14 cellular contexts compared by ENCODE assay signal in genomic region chr15:28508217-28508889, GRCh38. TPM values are rescaled to one million over a fixed set of nuclear protein-coding genes. Genes with fewer than 3 reads are reported as not detected.
A peak's percentile ranks its signal among the peaks of the same experiment; 100 is the strongest.
DNase-seq lines count a peak whose midpoint lies in the region; ATAC-seq and TF ChIP-seq lines count a peak whose summit lies in the region.
"Not testable (repeated sequence)": the region's sequence is repeated elsewhere in the genome, so short reads cannot be mapped to it uniquely, and the experiment has no call there.
"Had no signal": no experiment of that assay in that cellular context is flagged by ENCODE, and none has a peak within 500 bp of the region (broad histone marks: within the 10 kb centered on the region; RNA-seq: fewer than 3 reads in every experiment).

No MANE protein-coding gene starts in this region.

- peak; percentile 96 for ATAC-seq in GM23338
- peak; percentile 27; the same call in 2 of the 3 replicates for ATAC-seq in SK-N-SH treated with all-trans-retinoic acid at 6 μM for 48 hours
- ATAC-seq in body of pancreas = peak; percentile 24
- ATAC-seq in foreskin keratinocyte = peak; percentile 61
- peak; percentile 23 for ATAC-seq in left cardiac atrium
- ATAC-seq in left lung = peak; percentile 18

- H3K4me3 ChIP-seq in GM23338, body of pancreas, left lung: not testable (repeated sequence)

- not testable (repeated sequence) for H3K27ac ChIP-seq in GM23338 (ENCODE audit: low read depth); body of pancreas; foreskin keratinocyte; left lung

- not testable (repeated sequence) for H4K20me1 ChIP-seq in GM23338 (replicated peaks; ENCODE audit: insufficient read depth)

- not testable (repeated sequence) for H3K9me3 ChIP-seq in body of pancreas, left lung

- WGBS in body of pancreas, 2 donors = 2% methylated on average over 13 of the region's 63 CpGs; no CpG with 5 or more reads in 1 of the 2 donors

- H3K79me2 ChIP-seq in GM23338 (replicated peaks; ENCODE audit: insufficient read depth) = not testable (repeated sequence)

- H3K9me2 ChIP-seq in GM23338 (ENCODE audit: insufficient read depth) = not testable (repeated sequence)

- not testable (repeated sequence) for H3K4me1 ChIP-seq in GM23338 (ENCODE audit: insufficient read depth); body of pancreas; foreskin keratinocyte; left lung

- H3K36me3 Mint-ChIP-seq in GM23338 (ENCODE audit: low read depth) = not testable (repeated sequence)

- not testable (repeated sequence) for H3F3A ChIP-seq in GM23338 (replicated peaks; ENCODE audit: low read depth)

- H3K9me3 Mint-ChIP-seq in GM23338 = not testable (repeated sequence)

- H2AFZ ChIP-seq in GM23338 = not testable (repeated sequence)

- H3K4me1 Mint-ChIP-seq in GM23338 = not testable (repeated sequence)

- H3K27me3 Mint-ChIP-seq in GM23338 (ENCODE audit: insufficient read depth, low read depth, poor library complexity) = not testable (repeated sequence)

- DNase-seq in GM23338 (ENCODE audit: low spot score); body of pancreas; foreskin keratinocyte; left cardiac atrium; left lung: not testable (repeated sequence)
- DNase-seq in posterior vena cava (ENCODE audit: low spot score) = peak; percentile 6

- H3K36me3 ChIP-seq in GM23338 (ENCODE audit: insufficient read depth); body of pancreas (replicated peaks in 1 of 2; ENCODE audit: insufficient read depth in 1 of 2, low read depth in 2 of 2); left lung: not testable (repeated sequence)

- not testable (repeated sequence) for H3K27ac Mint-ChIP-seq in GM23338

- H3K4me2 ChIP-seq in GM23338 = not testable (repeated sequence)

- not testable (repeated sequence) for H3K4me3 Mint-ChIP-seq in GM23338

- intact Hi-C loops in body of pancreas (cut with DNase I); left cardiac atrium (cut with DNase I); left lung (cut with DNase I); posterior vena cava (cut with DNase I): not testable (repeated sequence)

- not testable (repeated sequence) for TF ChIP-seq POLR2A in body of pancreas (IDR thresholded peaks at IDR 0.05)

- H3K27me3 ChIP-seq in GM23338 (ENCODE audit: insufficient read depth); body of pancreas; foreskin keratinocyte; left lung: not testable (repeated sequence)

- not testable (repeated sequence) for TF ChIP-seq CTCF in GM23338 (conservative IDR thresholded peaks at IDR 0.05; ENCODE audit: low read depth in 2 of 2); body of pancreas (IDR thresholded peaks at IDR 0.05); foreskin keratinocyte (conservative IDR thresholded peaks at IDR 0.05); left lung (IDR thresholded peaks at IDR 0.05)

RNA-seq across cellular contexts. Expression of gene GOLGA8G, which starts 24.4 kb away (rescaled TPM):
- total RNA-seq in GM23338 (2014; rRNA removed; shearing (Covaris generic)) = not detected in 2 replicates
- polyA plus RNA-seq in GM23338 (2016; fragmentation: Nextera tagmentation; extraction: Ambion mirVana) = not detected in 2 replicates
- not detected for total RNA-seq in body of pancreas
- not detected in 2 replicates for total RNA-seq in foreskin keratinocyte
- polyA plus RNA-seq in foreskin keratinocyte = not detected in 2 replicates
- not detected for total RNA-seq in left cardiac atrium
- not detected for total RNA-seq in left lung
- not detected for total RNA-seq in posterior vena cava
- total RNA-seq: A673; Calu3; CD4-positive, alpha-beta memory T cell; Daoy; G401 had no signal
- polyA plus RNA-seq: BJ; CD4-positive, alpha-beta memory T cell had no signal

RNA-seq across cellular contexts. Expression of gene GOLGA6L25, which starts 45.0 kb away (rescaled TPM):
- total RNA-seq in GM23338 (2014; rRNA removed; shearing (Covaris generic)) = not detected in 2 replicates
- polyA plus RNA-seq in GM23338 (2016; fragmentation: Nextera tagmentation; extraction: Ambion mirVana) = not detected in 2 replicates
- total RNA-seq in body of pancreas = not detected
- total RNA-seq in foreskin keratinocyte = not detected in 2 replicates
- polyA plus RNA-seq in foreskin keratinocyte = not detected in 2 replicates
- not detected for total RNA-seq in left cardiac atrium
- total RNA-seq in left lung = not detected
- total RNA-seq in posterior vena cava = not detected
- total RNA-seq: A673; Calu3; CD4-positive, alpha-beta memory T cell; Daoy; G401; HFFc6 had no signal
- polyA plus RNA-seq: BJ; CD4-positive, alpha-beta memory T cell had no signal

Comparison
In these comparisons a context has a peak if more than half of its experiments do, and no peak if none do; other contexts are left out.
1. ATAC-seq: peak in every context shown above with its lines; median percentile 96 in GM23338; 61 in foreskin keratinocyte; 27 in SK-N-SH treated with all-trans-retinoic acid at 6 μM for 48 hours; 24 in body of pancreas; 23 in left cardiac atrium; 18 in left lung.